ENCODE assay signal across 8 cellular contexts in genomic region chr11:72222106-72222891, GRCh38. TPM values are rescaled to one million over a fixed set of nuclear protein-coding genes. Genes with fewer than 3 reads are reported as not detected.
A peak's percentile ranks its signal among the peaks of the same experiment; 100 is the strongest.
DNase-seq lines count a peak whose midpoint lies in the region; ATAC-seq and TF ChIP-seq lines count a peak whose summit lies in the region.

No MANE protein-coding gene starts in this region.

- peak overlapping the region; percentile 78 for H3K4me3 Mint-ChIP-seq in activated CD8-positive, alpha-beta T cell treated with anti-CD3 and anti-CD28 coated beads for 36 hours

- POLR2A ChIA-PET in activated CD8-positive, alpha-beta T cell treated with anti-CD3 and anti-CD28 coated beads for 36 hours (lab: Charles Lee): interaction anchor here (1.3 to 2.3 kb wide), 3 partner anchors 10 to 114 kb away, joined by 3 to 7 read pairs (median 7); no protein-coding TSS in a partner anchor

- H3K27me3 Mint-ChIP-seq in activated CD8-positive, alpha-beta T cell treated with anti-CD3 and anti-CD28 coated beads for 36 hours: peaks cover 2% of the 10 kb centered on the region

- H3K36me3 Mint-ChIP-seq in activated CD8-positive, alpha-beta T cell treated with anti-CD3 and anti-CD28 coated beads for 36 hours (ENCODE audit: low read depth): no peaks in the 10 kb centered on the region

- peaks cover 0 to 10% (median 2%) of the 10 kb centered on the region in 5 donors for H3K36me3 ChIP-seq in subcutaneous abdominal adipose tissue (ENCODE audit: control insufficient read depth in 5 of 5, insufficient read depth in 5 of 5, low read length in 5 of 5)

- H3K27ac ChIP-seq in subcutaneous abdominal adipose tissue (ENCODE audit: low read depth, low read length): peak overlapping the region; percentile 89

- H3K4me1 ChIP-seq in subcutaneous abdominal adipose tissue (ENCODE audit: control insufficient read depth in 5 of 5, insufficient read depth in 5 of 5, low read length in 5 of 5): peaks cover 8 to 51% (median 36%) of the 10 kb centered on the region in 5 donors

- H3K27me3 ChIP-seq in subcutaneous abdominal adipose tissue (ENCODE audit: control insufficient read depth in 5 of 5, insufficient read depth in 4 of 5, low read length in 5 of 5): no peaks in the 10 kb centered on the region

- H3K27ac Mint-ChIP-seq in activated CD8-positive, alpha-beta T cell treated with anti-CD3 and anti-CD28 coated beads for 36 hours: peak overlapping the region; percentile 82

- DNase-seq in NCI-H748 (lab: John Stamatoyannopoulos, UW; ENCODE audit: unreplicated experiment): peak; percentile 41
- DNase-seq in NCI-H748 treated with DMSO at 0.1 percent for 48 hours (lab: John Stamatoyannopoulos, UW): no peak
- DNase-seq in activated CD8-positive, alpha-beta T cell treated with anti-CD3 and anti-CD28 coated beads for 36 hours: no peak
- DNase-seq in amygdala (lab: John Stamatoyannopoulos, UW): no peak
- no peak for DNase-seq in activated gamma-delta T cell treated with Interleukin-2 at 50 U/mL for 16 hours

- H3K4me3 ChIP-seq in iPS-18c (ENCODE audit: insufficient read depth, low read depth, low read length) (peak overlapping the region; percentile 57), subcutaneous abdominal adipose tissue (ENCODE audit: low read depth in 1 of 5, low read length in 5 of 5) (peak overlapping the region; percentile 71 to 90 (median 76))

- TF ChIP-seq CTCF in activated CD8-positive, alpha-beta T cell treated with anti-CD3 and anti-CD28 coated beads for 36 hours (IDR thresholded peaks at IDR 0.05): no peak

- H3K4me1 Mint-ChIP-seq in activated CD8-positive, alpha-beta T cell treated with anti-CD3 and anti-CD28 coated beads for 36 hours (ENCODE audit: low read depth): peaks cover 27% of the 10 kb centered on the region

- no peaks in the 10 kb centered on the region for H3K9me3 Mint-ChIP-seq in activated CD8-positive, alpha-beta T cell treated with anti-CD3 and anti-CD28 coated beads for 36 hours

- H3K9me3 ChIP-seq in iPS-18c (ENCODE audit: control insufficient read depth, insufficient read depth, low read length) (peaks cover 2% of the 10 kb centered on the region), subcutaneous abdominal adipose tissue (ENCODE audit: control insufficient read depth in 5 of 5, low read length in 5 of 5) (no peaks in the 10 kb centered on the region)

- H3K9ac ChIP-seq in subcutaneous abdominal adipose tissue (ENCODE audit: low read length in 5 of 5): peak overlapping the region; percentile 10 to 81 (median 53)

- CTCF ChIA-PET in activated CD8-positive, alpha-beta T cell treated with anti-CD3 and anti-CD28 coated beads for 36 hours (lab: Charles Lee): interaction anchor here (1.1 to 3.4 kb wide), 4 partner anchors 15 to 209 kb away, joined by 3 to 14 read pairs (median 7); no protein-coding TSS in a partner anchor

- intact Hi-C loops in activated CD8-positive, alpha-beta T cell treated with anti-CD3 and anti-CD28 coated beads for 36 hours (cut with micrococcal nuclease): no loop called here

- no peak for ATAC-seq in activated CD8-positive, alpha-beta T cell treated with anti-CD3 and anti-CD28 coated beads for 36 hours
- no peak for ATAC-seq in HG03045 (IDR thresholded peaks at IDR 0.05; ENCODE audit: unreplicated experiment)

RNA-seq across cellular contexts. Expression of gene INPPL1, which starts 2.3 kb away (rescaled TPM):
- total RNA-seq in activated CD8-positive, alpha-beta T cell treated with anti-CD3 and anti-CD28 coated beads for 36 hours: 10 to 100 TPM; 75.9 to 78.4 TPM

RNA-seq across cellular contexts. Expression of gene FOLR2, which starts 5.7 kb away (rescaled TPM):
- total RNA-seq in activated CD8-positive, alpha-beta T cell treated with anti-CD3 and anti-CD28 coated beads for 36 hours: not detected

RNA-seq across cellular contexts. Expression of gene PHOX2A, which starts 21.7 kb away (rescaled TPM):
- not detected for total RNA-seq in activated CD8-positive, alpha-beta T cell treated with anti-CD3 and anti-CD28 coated beads for 36 hours

RNA-seq across cellular contexts. Expression of gene FOLR1, which starts 30.4 kb away (rescaled TPM):
- total RNA-seq in activated CD8-positive, alpha-beta T cell treated with anti-CD3 and anti-CD28 coated beads for 36 hours: not detected
